Comparison of ENCODE assay signal across 1 cellular context in the genomic region with DNA sequence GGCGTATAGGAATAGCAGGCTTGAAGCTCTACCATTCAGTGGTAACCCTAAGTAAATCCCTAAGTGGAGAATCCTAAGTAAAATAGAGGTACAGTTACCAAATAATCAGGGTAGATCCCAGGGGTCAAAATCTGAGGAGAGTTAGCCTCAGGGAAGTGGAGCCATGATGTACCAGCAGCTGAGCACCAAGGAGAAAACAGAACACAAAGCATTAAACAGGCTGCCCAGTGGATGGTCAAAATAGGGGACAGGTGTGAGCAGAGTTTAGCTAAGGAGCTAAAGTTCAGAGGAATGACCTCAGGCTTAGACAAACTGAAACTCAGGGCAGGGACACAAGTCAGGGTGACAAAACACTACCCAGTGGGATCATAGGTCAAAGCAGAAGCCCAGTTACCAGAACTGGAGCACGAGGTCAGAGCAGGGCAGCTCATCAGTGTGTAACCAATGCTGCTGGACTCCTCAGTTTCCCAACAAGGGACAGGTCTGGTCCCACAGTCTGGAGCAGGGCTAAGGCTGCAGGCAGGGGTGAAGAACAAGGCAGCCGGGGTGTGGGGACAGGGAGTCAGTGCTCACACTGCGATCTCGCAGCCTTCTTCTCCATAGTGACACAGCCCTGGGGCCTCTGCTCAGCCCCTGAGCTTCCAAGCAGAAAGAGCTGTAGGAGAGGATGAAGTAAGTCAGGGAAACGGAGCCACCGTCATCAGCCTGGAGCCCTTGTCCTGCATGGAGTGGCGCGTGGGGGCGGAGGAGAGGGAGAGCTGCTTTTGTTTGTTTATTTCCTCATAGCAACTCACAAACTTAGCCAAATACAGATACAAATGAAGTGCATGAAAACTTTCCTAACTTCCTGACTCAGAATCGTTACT.
TF ChIP-seq lines count a peak whose summit lies in the region.

No MANE protein-coding gene starts in this region.

TF ChIP-seq in H1, 55 proteins besides CTCF, POLR2A, EP300 and RAD21 (continued from another document):
- TF ChIP-seq, protein P1, sequence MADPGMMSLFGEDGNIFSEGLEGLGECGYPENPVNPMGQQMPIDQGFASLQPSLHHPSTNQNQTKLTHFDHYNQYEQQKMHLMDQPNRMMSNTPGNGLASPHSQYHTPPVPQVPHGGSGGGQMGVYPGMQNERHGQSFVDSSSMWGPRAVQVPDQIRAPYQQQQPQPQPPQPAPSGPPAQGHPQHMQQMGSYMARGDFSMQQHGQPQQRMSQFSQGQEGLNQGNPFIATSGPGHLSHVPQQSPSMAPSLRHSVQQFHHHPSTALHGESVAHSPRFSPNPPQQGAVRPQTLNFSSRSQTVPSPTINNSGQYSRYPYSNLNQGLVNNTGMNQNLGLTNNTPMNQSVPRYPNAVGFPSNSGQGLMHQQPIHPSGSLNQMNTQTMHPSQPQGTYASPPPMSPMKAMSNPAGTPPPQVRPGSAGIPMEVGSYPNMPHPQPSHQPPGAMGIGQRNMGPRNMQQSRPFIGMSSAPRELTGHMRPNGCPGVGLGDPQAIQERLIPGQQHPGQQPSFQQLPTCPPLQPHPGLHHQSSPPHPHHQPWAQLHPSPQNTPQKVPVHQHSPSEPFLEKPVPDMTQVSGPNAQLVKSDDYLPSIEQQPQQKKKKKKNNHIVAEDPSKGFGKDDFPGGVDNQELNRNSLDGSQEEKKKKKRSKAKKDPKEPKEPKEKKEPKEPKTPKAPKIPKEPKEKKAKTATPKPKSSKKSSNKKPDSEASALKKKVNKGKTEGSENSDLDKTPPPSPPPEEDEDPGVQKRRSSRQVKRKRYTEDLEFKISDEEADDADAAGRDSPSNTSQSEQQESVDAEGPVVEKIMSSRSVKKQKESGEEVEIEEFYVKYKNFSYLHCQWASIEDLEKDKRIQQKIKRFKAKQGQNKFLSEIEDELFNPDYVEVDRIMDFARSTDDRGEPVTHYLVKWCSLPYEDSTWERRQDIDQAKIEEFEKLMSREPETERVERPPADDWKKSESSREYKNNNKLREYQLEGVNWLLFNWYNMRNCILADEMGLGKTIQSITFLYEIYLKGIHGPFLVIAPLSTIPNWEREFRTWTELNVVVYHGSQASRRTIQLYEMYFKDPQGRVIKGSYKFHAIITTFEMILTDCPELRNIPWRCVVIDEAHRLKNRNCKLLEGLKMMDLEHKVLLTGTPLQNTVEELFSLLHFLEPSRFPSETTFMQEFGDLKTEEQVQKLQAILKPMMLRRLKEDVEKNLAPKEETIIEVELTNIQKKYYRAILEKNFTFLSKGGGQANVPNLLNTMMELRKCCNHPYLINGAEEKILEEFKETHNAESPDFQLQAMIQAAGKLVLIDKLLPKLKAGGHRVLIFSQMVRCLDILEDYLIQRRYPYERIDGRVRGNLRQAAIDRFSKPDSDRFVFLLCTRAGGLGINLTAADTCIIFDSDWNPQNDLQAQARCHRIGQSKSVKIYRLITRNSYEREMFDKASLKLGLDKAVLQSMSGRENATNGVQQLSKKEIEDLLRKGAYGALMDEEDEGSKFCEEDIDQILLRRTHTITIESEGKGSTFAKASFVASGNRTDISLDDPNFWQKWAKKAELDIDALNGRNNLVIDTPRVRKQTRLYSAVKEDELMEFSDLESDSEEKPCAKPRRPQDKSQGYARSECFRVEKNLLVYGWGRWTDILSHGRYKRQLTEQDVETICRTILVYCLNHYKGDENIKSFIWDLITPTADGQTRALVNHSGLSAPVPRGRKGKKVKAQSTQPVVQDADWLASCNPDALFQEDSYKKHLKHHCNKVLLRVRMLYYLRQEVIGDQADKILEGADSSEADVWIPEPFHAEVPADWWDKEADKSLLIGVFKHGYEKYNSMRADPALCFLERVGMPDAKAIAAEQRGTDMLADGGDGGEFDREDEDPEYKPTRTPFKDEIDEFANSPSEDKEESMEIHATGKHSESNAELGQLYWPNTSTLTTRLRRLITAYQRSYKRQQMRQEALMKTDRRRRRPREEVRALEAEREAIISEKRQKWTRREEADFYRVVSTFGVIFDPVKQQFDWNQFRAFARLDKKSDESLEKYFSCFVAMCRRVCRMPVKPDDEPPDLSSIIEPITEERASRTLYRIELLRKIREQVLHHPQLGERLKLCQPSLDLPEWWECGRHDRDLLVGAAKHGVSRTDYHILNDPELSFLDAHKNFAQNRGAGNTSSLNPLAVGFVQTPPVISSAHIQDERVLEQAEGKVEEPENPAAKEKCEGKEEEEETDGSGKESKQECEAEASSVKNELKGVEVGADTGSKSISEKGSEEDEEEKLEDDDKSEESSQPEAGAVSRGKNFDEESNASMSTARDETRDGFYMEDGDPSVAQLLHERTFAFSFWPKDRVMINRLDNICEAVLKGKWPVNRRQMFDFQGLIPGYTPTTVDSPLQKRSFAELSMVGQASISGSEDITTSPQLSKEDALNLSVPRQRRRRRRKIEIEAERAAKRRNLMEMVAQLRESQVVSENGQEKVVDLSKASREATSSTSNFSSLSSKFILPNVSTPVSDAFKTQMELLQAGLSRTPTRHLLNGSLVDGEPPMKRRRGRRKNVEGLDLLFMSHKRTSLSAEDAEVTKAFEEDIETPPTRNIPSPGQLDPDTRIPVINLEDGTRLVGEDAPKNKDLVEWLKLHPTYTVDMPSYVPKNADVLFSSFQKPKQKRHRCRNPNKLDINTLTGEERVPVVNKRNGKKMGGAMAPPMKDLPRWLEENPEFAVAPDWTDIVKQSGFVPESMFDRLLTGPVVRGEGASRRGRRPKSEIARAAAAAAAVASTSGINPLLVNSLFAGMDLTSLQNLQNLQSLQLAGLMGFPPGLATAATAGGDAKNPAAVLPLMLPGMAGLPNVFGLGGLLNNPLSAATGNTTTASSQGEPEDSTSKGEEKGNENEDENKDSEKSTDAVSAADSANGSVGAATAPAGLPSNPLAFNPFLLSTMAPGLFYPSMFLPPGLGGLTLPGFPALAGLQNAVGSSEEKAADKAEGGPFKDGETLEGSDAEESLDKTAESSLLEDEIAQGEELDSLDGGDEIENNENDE (IDR thresholded peaks at IDR 0.05; ENCODE audit: insufficient replicate concordance, low read length) = no peak
- TF ChIP-seq SIRT6 (IDR thresholded peaks at IDR 0.05; ENCODE audit: low read length) = no peak
- TF ChIP-seq, protein P2, sequence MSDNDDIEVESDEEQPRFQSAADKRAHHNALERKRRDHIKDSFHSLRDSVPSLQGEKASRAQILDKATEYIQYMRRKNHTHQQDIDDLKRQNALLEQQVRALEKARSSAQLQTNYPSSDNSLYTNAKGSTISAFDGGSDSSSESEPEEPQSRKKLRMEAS (IDR thresholded peaks at IDR 0.05) = no peak
